In the genomic region with DNA sequence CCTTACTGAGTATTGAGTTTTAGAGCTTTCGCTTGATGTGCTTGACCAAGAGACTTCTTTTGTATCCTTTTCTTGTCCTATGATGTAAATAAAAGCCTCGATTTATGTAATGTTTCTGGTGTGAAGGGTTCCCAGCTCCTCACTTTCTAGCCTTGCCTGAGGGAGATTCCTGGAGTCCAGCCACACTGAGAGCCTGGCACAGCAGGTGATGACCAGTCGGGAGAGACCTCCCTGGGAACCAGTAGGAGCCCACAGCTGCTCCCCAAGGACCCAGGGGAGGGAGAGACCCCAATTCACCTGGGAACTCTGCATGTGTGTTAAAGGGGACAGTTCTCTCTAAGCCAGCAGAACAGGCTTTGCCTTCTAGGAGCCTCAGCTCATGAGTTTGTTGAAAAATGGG, we compare ENCODE assay signal across 31 cellular contexts. TPM values are rescaled to one million over a fixed set of nuclear protein-coding genes. Genes with fewer than 3 reads are reported as not detected.
"Had no signal": no experiment of that assay in that cellular context is flagged by ENCODE, and none has a peak within 500 bp of the region (broad histone marks: within the 10 kb centered on the region; RNA-seq: fewer than 3 reads in every experiment).

No MANE protein-coding gene starts in this region.

- H3K79me2 ChIP-seq: parathyroid adenoma had no signal

- H3K4me1 ChIP-seq: lower lobe of right lung, parathyroid adenoma, uterus had no signal

- H3K27me3 ChIP-seq: brain microvascular endothelial cell, spleen, testis, transverse colon, uterus had no signal

- H3K27ac ChIP-seq: brain microvascular endothelial cell, coronary artery, lower lobe of right lung, parathyroid adenoma, spleen, testis, transverse colon, uterus had no signal

- ATAC-seq: activated CD4-positive, CD25-positive, alpha-beta regulatory T cell treated with anti-CD3 and anti-CD28 coated beads, Interleukin-2, amount 50 U/mL, for 24 hours; activated T-cell treated with anti-CD3 and anti-CD28 coated beads, Interleukin-2, amount 50 U/mL, for 4 hours; activated T-helper 17 cell treated with anti-CD3 and anti-CD28 coated beads, Interleukin-2, amount 50 U/mL, for 72 hours; effector memory CD8-positive, alpha-beta T cell; esophagus mucosa; lower lobe of right lung; naive thymus-derived CD8-positive, alpha-beta T cell; right cardiac atrium had no signal

- DNase-seq: activated CD4-positive, alpha-beta memory T cell treated with anti-CD3 and anti-CD28 coated beads for 36 hours; activated CD4-positive, alpha-beta T cell treated with anti-CD3 and anti-CD28 coated beads, Interleukin-2, amount 10 ng/mL, durations not matched to agents 24 days and 14 days; activated gamma-delta T cell treated with Interleukin-2 at 50 U/mL for 16 hours; activated naive CD4-positive, alpha-beta T cell treated with anti-CD3 and anti-CD28 coated beads, Interleukin-2, amount 50 U/mL, for 16 hours; activated T-cell treated with anti-CD3 and anti-CD28 coated beads, Interleukin-2, amount 50 U/mL, for 4 hours; amniotic stem cell; brain microvascular endothelial cell; effector memory CD8-positive, alpha-beta T cell; foreskin fibroblast; hippocampal formation; lower lobe of right lung; mesenchymal stem cell; naive thymus-derived CD8-positive, alpha-beta T cell; nucleus accumbens; right cardiac atrium; spleen; stimulated activated naive CD4-positive, alpha-beta T cell; T-helper 9 cell; testis; transverse colon; uterus had no signal

- H3K36me3 Mint-ChIP-seq: activated CD4-positive, alpha-beta memory T cell treated with anti-CD3 and anti-CD28 coated beads for 36 hours; naive thymus-derived CD8-positive, alpha-beta T cell had no signal

- H3K9me3 Mint-ChIP-seq: activated CD4-positive, alpha-beta memory T cell treated with anti-CD3 and anti-CD28 coated beads for 36 hours; activated CD4-positive, alpha-beta T cell treated with anti-CD3 and anti-CD28 coated beads, Interleukin-2, amount 10 ng/mL, durations not matched to agents 24 days and 14 days; activated T-cell treated with anti-CD3 and anti-CD28 coated beads, Interleukin-2, amount 50 U/mL, for 4 hours; activated T-helper 17 cell treated with anti-CD3 and anti-CD28 coated beads, Interleukin-2, amount 50 U/mL, for 72 hours; effector memory CD8-positive, alpha-beta T cell; T-helper 1 cell treated with Interleukin-12 subunit alpha and Interleukin-12 subunit beta and Interleukin-4 antibody, amounts not matched to agents 30 μg/mL and 1 μg/mL, for 36 hours had no signal

- H3K4me3 ChIP-seq: coronary artery, lower lobe of right lung, spleen, testis, transverse colon, uterus had no signal

- FAIRE-seq: astrocyte, TTC549 had no signal

- H3K9ac ChIP-seq: parathyroid adenoma had no signal

- H3K4me1 Mint-ChIP-seq: activated T-helper 17 cell treated with anti-CD3 and anti-CD28 coated beads, Interleukin-2, amount 50 U/mL, for 72 hours; naive thymus-derived CD8-positive, alpha-beta T cell had no signal

- H3K36me3 ChIP-seq: brain microvascular endothelial cell, transverse colon, uterus had no signal

- H3K27ac Mint-ChIP-seq: activated CD4-positive, alpha-beta memory T cell treated with anti-CD3 and anti-CD28 coated beads for 36 hours; activated CD4-positive, alpha-beta T cell treated with anti-CD3 and anti-CD28 coated beads, Interleukin-2, amount 10 ng/mL, durations not matched to agents 24 days and 14 days; activated T-helper 17 cell treated with anti-CD3 and anti-CD28 coated beads, Interleukin-2, amount 50 U/mL, for 72 hours; naive thymus-derived CD8-positive, alpha-beta T cell; T-helper 1 cell treated with Interleukin-12 subunit alpha and Interleukin-12 subunit beta and Interleukin-4 antibody, amounts not matched to agents 30 μg/mL and 1 μg/mL, for 36 hours had no signal

- H3K9me3 ChIP-seq: lower lobe of right lung, spleen, testis, transverse colon, uterus had no signal

- H2AFZ ChIP-seq: parathyroid adenoma had no signal

- H3K4me3 Mint-ChIP-seq: activated CD4-positive, alpha-beta memory T cell treated with anti-CD3 and anti-CD28 coated beads for 36 hours; activated CD4-positive, alpha-beta T cell treated with anti-CD3 and anti-CD28 coated beads, Interleukin-2, amount 10 ng/mL, durations not matched to agents 24 days and 14 days; activated T-cell treated with anti-CD3 and anti-CD28 coated beads, Interleukin-2, amount 50 U/mL, for 4 hours; activated T-helper 17 cell treated with anti-CD3 and anti-CD28 coated beads, Interleukin-2, amount 50 U/mL, for 72 hours; effector memory CD8-positive, alpha-beta T cell; naive thymus-derived CD8-positive, alpha-beta T cell; neural crest cell; T-helper 1 cell treated with Interleukin-12 subunit alpha and Interleukin-12 subunit beta and Interleukin-4 antibody, amounts not matched to agents 30 μg/mL and 1 μg/mL, for 36 hours had no signal

RNA-seq across cellular contexts. Expression of a gene that starts 49.1 kb away (rescaled TPM):
- total RNA-seq: activated CD4-positive, alpha-beta memory T cell treated with anti-CD3 and anti-CD28 coated beads for 36 hours; activated CD4-positive, alpha-beta T cell treated with anti-CD3 and anti-CD28 coated beads, Interleukin-2, amount 10 ng/mL, durations not matched to agents 24 days and 14 days; activated CD8-positive, alpha-beta memory T cell treated with anti-CD3 and anti-CD28 coated beads for 36 hours; activated T-helper 17 cell treated with anti-CD3 and anti-CD28 coated beads, Interleukin-2, amount 50 U/mL, for 72 hours; naive thymus-derived CD8-positive, alpha-beta T cell had no signal
- polyA plus RNA-seq: naive thymus-derived CD8-positive, alpha-beta T cell had no signal
